8 cellular contexts compared by ENCODE assay signal in the genomic region with DNA sequence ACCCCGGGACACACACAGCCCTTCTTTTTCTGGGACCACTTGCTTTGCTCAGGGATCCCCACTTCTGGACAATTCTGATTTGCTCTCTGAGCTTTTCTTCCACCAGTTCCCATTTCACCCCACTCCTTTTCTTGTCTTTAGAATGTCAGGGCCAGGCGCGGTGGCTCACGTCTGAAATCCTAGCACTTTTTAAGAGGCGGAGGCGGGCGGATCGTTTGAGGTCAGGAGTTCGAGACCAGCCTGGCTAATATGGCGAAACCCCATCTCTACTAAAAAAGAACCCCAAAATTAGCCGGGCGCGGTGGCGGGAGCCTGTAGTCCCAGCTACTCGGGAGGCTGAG. TPM values are rescaled to one million over a fixed set of nuclear protein-coding genes. Genes with fewer than 3 reads are reported as not detected.
DNase-seq lines count a peak whose midpoint lies in the region; ATAC-seq and TF ChIP-seq lines count a peak whose summit lies in the region.

No MANE protein-coding gene starts in this region.

- peak overlapping the region in 1 of 2 experiments; percentile 80; a peak in 2 of 4 replicates for H4K8ac ChIP-seq in IMR-90 (ENCODE audit: low read depth in 2 of 2, low read length in 2 of 2)

- H3K4me1 ChIP-seq in IMR-90 (ENCODE audit: control insufficient read depth, insufficient read depth, low read length) = no peaks in the 10 kb centered on the region

- H3K27me3 ChIP-seq in IMR-90 (ENCODE audit: control insufficient read depth, insufficient read depth, low read length) = no peaks in the 10 kb centered on the region

- H3K36me3 ChIP-seq in IMR-90 (ENCODE audit: control insufficient read depth, insufficient read depth, low read length) = no peaks in the 10 kb centered on the region

- ATAC-seq in IMR-90 (ENCODE audit: low read depth) (no peak), HG03565 (IDR thresholded peaks at IDR 0.05; ENCODE audit: unreplicated experiment) (no peak)
- ATAC-seq in activated naive CD8-positive, alpha-beta T cell treated with anti-CD3 and anti-CD28 coated beads, Interleukin-2, amount 10 ng/mL, durations not matched to agents 7 days and 5 days (ENCODE audit: low read depth) = no peak
- no peak for ATAC-seq in stimulated activated effector memory CD8-positive, alpha-beta T cell treated with anti-CD3 and anti-CD28 coated beads, Interleukin-12 subunit alpha, Interleukin-12 subunit beta, amount 100 ng/mL, for 72 hours

- H3K4me3 ChIP-seq in AG10803 (ENCODE audit: low read length) (peak overlapping the region; percentile 86), IMR-90 (ENCODE audit: insufficient read depth, low read depth, low read length) (peak overlapping the region; percentile 94)

- CTCF ChIA-PET in IMR-90 (lab: Yijun Ruan, JAX) = interaction anchor here (0.7 kb wide), 1 partner anchor 410 kb away, joined by 6 read pairs; no protein-coding TSS in a partner anchor

- no peak for TF ChIP-seq POLR2A in IMR-90 (IDR thresholded peaks at IDR 0.05; ENCODE audit: low read depth, low read length)

- H3K23ac ChIP-seq in IMR-90 (ENCODE audit: low read depth, low read length) = peak overlapping the region; percentile 92

- POLR2A ChIA-PET in IMR-90 (lab: Charles Lee; ENCODE audit: unreplicated experiment) = interaction anchor here (0.6 to 1.2 kb wide), 2 partner anchors 8 to 61 kb away, joined by 3 to 4 read pairs; no protein-coding TSS in a partner anchor
- POLR2A ChIA-PET in activated naive CD8-positive, alpha-beta T cell treated with anti-CD3 and anti-CD28 coated beads, Interleukin-2, amount 10 ng/mL, durations not matched to agents 7 days and 5 days (lab: Charles Lee) = interaction anchor here (1.0 to 1.6 kb wide), 2 partner anchors 49 to 948 kb away, joined by 5 to 6 read pairs; partner anchors contain the start of genes MRPL47, NDUFB5 and TTC14

- H3K4me2 ChIP-seq in IMR-90 (ENCODE audit: low read depth, low read length) = peak overlapping the region; percentile 61

- no peak for TF ChIP-seq RAD21 in IMR-90 (IDR thresholded peaks at IDR 0.05; ENCODE audit: low read length)

- H3K27ac Mint-ChIP-seq in activated naive CD8-positive, alpha-beta T cell treated with anti-CD3 and anti-CD28 coated beads, Interleukin-2, amount 10 ng/mL, durations not matched to agents 7 days and 5 days = peak overlapping the region; percentile 86
- H3K27ac Mint-ChIP-seq in stimulated activated effector memory CD8-positive, alpha-beta T cell treated with anti-CD3 and anti-CD28 coated beads, Interleukin-12 subunit alpha, Interleukin-12 subunit beta, amount 100 ng/mL, for 72 hours = peak overlapping the region; percentile 93

- H3K14ac ChIP-seq in IMR-90 (replicated peaks; ENCODE audit: low read depth, low read length) = peak overlapping the region; percentile 89

- peak overlapping the region; percentile 88 for H3K9ac ChIP-seq in IMR-90 (ENCODE audit: low read depth, low read length)

- intact Hi-C loops in IMR-90 (cut with micrococcal nuclease) = loop anchor here (5.0 kb wide), 1 partner anchor 59 kb away; no protein-coding TSS in a partner anchor

- no peak overlapping the region for H4K5ac ChIP-seq in IMR-90 (ENCODE audit: low read depth, low read length)

- H3K4me1 Mint-ChIP-seq in activated naive CD8-positive, alpha-beta T cell treated with anti-CD3 and anti-CD28 coated beads, Interleukin-2, amount 10 ng/mL, durations not matched to agents 7 days and 5 days = peaks cover 26% of the 10 kb centered on the region
- H3K4me1 Mint-ChIP-seq in stimulated activated effector memory CD8-positive, alpha-beta T cell treated with anti-CD3 and anti-CD28 coated beads, Interleukin-12 subunit alpha, Interleukin-12 subunit beta, amount 100 ng/mL, for 72 hours = peaks cover 12% of the 10 kb centered on the region

- peaks cover 9% of the 10 kb centered on the region for H3K9me1 ChIP-seq in IMR-90 (ENCODE audit: insufficient read depth, low read length)

- no peak for TF ChIP-seq CTCF in AG10803 (conservative IDR thresholded peaks at IDR 0.05; ENCODE audit: low read length)
- TF ChIP-seq CTCF in IMR-90 (conservative IDR thresholded peaks at IDR 0.05; ENCODE audit: low read depth, low read length) = no peak

- no CpG with 5 or more reads among the region's 15 CpGs for WGBS in IMR-90 (ENCODE audit: extremely low coverage in 2 of 2, insufficient read length in 1 of 2), 2 experiments

- in situ Hi-C loops in IMR-90 (cut with MboI; ENCODE audit: low sequenced_read_pairs) = no loop called here

- peak overlapping the region; percentile 76 for H2BK5ac ChIP-seq in IMR-90 (ENCODE audit: low read depth, low read length, poor library complexity, severe bottlenecking)

- H3K27ac ChIP-seq in IMR-90 (ENCODE audit: insufficient read depth, low read length) = peak overlapping the region; percentile 91

- no peak for DNase-seq in AG10803 (ENCODE audit: low read depth)
- DNase-seq in IMR-90 = no peak
- no peak for DNase-seq in activated naive CD8-positive, alpha-beta T cell treated with anti-CD3 and anti-CD28 coated beads, Interleukin-2, amount 10 ng/mL, durations not matched to agents 7 days and 5 days
- peak; percentile 44 for DNase-seq in iris pigment epithelial cell (ENCODE audit: low read depth)
- no peak for DNase-seq in stimulated activated effector memory CD8-positive, alpha-beta T cell treated with anti-CD3 and anti-CD28 coated beads, Interleukin-12 subunit alpha, Interleukin-12 subunit beta, amount 100 ng/mL, for 72 hours (ENCODE audit: low spot score in 2 of 2)
- no peak for DNase-seq in amniotic stem cell (lab: John Stamatoyannopoulos, UW)
- DNase-seq in putamen (ENCODE audit: low spot score) = no peak

- H3K9me3 ChIP-seq in IMR-90 (ENCODE audit: control insufficient read depth, insufficient read depth, low read length) = no peaks in the 10 kb centered on the region

- peak overlapping the region; percentile 19; the same call in 1 of the 2 replicates for H2BK120ac ChIP-seq in IMR-90 (ENCODE audit: low read depth, low read length)

- peak overlapping the region; percentile 31 for H4K91ac ChIP-seq in IMR-90 (ENCODE audit: insufficient read depth, low read depth, low read length)

- H3K36me3 Mint-ChIP-seq in activated naive CD8-positive, alpha-beta T cell treated with anti-CD3 and anti-CD28 coated beads, Interleukin-2, amount 10 ng/mL, durations not matched to agents 7 days and 5 days = peaks cover 3% of the 10 kb centered on the region
- H3K36me3 Mint-ChIP-seq in stimulated activated effector memory CD8-positive, alpha-beta T cell treated with anti-CD3 and anti-CD28 coated beads, Interleukin-12 subunit alpha, Interleukin-12 subunit beta, amount 100 ng/mL, for 72 hours = no peaks in the 10 kb centered on the region

- no peak overlapping the region for H2BK15ac ChIP-seq in IMR-90 (ENCODE audit: low read depth, low read length)

- peak overlapping the region; percentile 10; the same call in 1 of the 2 replicates for H3K18ac ChIP-seq in IMR-90 (ENCODE audit: low read depth, low read length)

- BruUV-seq in IMR-90 (replicated peaks; lab: Mats Ljungman, UMichigan) = no TSS peak

- H2AK9ac ChIP-seq in IMR-90 (replicated peaks; ENCODE audit: low read depth, low read length, poor library complexity) = peak overlapping the region; percentile 87

- H3K4ac ChIP-seq in IMR-90 (ENCODE audit: low read depth, low read length) = peak overlapping the region; percentile 85

- peak overlapping the region; percentile 79 for H2AK5ac ChIP-seq in IMR-90 (ENCODE audit: low read depth, low read length)

- H3K27me3 Mint-ChIP-seq in activated naive CD8-positive, alpha-beta T cell treated with anti-CD3 and anti-CD28 coated beads, Interleukin-2, amount 10 ng/mL, durations not matched to agents 7 days and 5 days = peaks cover 14% of the 10 kb centered on the region

- peak overlapping the region; percentile 99 for H2AFZ ChIP-seq in IMR-90 (replicated peaks; ENCODE audit: low read length, poor library complexity)

- peak overlapping the region; percentile 84; the same call in 1 of the 2 replicates for H3K56ac ChIP-seq in IMR-90 (ENCODE audit: extremely low read depth, insufficient read depth, low read length)

- no peaks in the 10 kb centered on the region for H3K9me3 Mint-ChIP-seq in activated naive CD8-positive, alpha-beta T cell treated with anti-CD3 and anti-CD28 coated beads, Interleukin-2, amount 10 ng/mL, durations not matched to agents 7 days and 5 days
- no peaks in the 10 kb centered on the region for H3K9me3 Mint-ChIP-seq in stimulated activated effector memory CD8-positive, alpha-beta T cell treated with anti-CD3 and anti-CD28 coated beads, Interleukin-12 subunit alpha, Interleukin-12 subunit beta, amount 100 ng/mL, for 72 hours

- H4K20me1 ChIP-seq in IMR-90 (ENCODE audit: insufficient read depth, low read length) = peaks cover 27% of the 10 kb centered on the region

- H3K4me3 Mint-ChIP-seq in activated naive CD8-positive, alpha-beta T cell treated with anti-CD3 and anti-CD28 coated beads, Interleukin-2, amount 10 ng/mL, durations not matched to agents 7 days and 5 days = peak overlapping the region; percentile 96
- H3K4me3 Mint-ChIP-seq in stimulated activated effector memory CD8-positive, alpha-beta T cell treated with anti-CD3 and anti-CD28 coated beads, Interleukin-12 subunit alpha, Interleukin-12 subunit beta, amount 100 ng/mL, for 72 hours = peak overlapping the region; percentile 94

- H2BK20ac ChIP-seq in IMR-90 (ENCODE audit: low read depth, low read length) = no peak overlapping the region

- H3K79me1 ChIP-seq in IMR-90 (ENCODE audit: low read depth in 1 of 2, low read length in 2 of 2) = peaks cover 27 to 46% of the 10 kb centered on the region in 2 experiments

- dilution Hi-C loops in IMR-90 (cut with HindIII; ENCODE audit: low sequenced_read_pairs, unreplicated experiment) = no loop called here

RNA-seq across cellular contexts. Expression of gene USP13, which starts 0.9 kb away (rescaled TPM):
- total RNA-seq in IMR-90 (2012; rRNA removed) = 16.1 and 18.1 TPM in 2 replicates
- 8.4 and 9.2 TPM in 2 replicates for polyA plus RNA-seq in IMR-90 (2012; rRNA removed)
- polyA plus RNA-seq in IMR-90 (2012; cell fraction: cytosol; rRNA removed) = 2.4 and 4.5 TPM in 2 replicates
- polyA plus RNA-seq in IMR-90 (2012; cell fraction: nucleus; rRNA removed; ENCODE audit: low replicate concordance) = 1.5 and 6.2 TPM in 2 replicates
- 1 to 10 TPM; 7.1 to 8.4 TPM for total RNA-seq in activated naive CD8-positive, alpha-beta T cell treated with anti-CD3 and anti-CD28 coated beads, Interleukin-2, amount 10 ng/mL, durations not matched to agents 7 days and 5 days

RNA-seq across cellular contexts. Expression of gene NDUFB5, which starts 49.2 kb away (rescaled TPM):
- total RNA-seq in IMR-90 (2012; rRNA removed) = 17.2 and 40.0 TPM in 2 replicates
- polyA plus RNA-seq in IMR-90 (2012; rRNA removed) = 22.6 and 29.3 TPM in 2 replicates
- polyA plus RNA-seq in IMR-90 (2012; cell fraction: cytosol; rRNA removed) = 5.9 and 9.1 TPM in 2 replicates
- 2.1 and 18.2 TPM in 2 replicates for polyA plus RNA-seq in IMR-90 (2012; cell fraction: nucleus; rRNA removed; ENCODE audit: low replicate concordance)
- total RNA-seq in activated naive CD8-positive, alpha-beta T cell treated with anti-CD3 and anti-CD28 coated beads, Interleukin-2, amount 10 ng/mL, durations not matched to agents 7 days and 5 days = 10 to 100 TPM; 80.7 to 89.1 TPM

RNA-seq across cellular contexts. Expression of gene MRPL47, which starts 49.3 kb away (rescaled TPM):
- total RNA-seq in IMR-90 (2012; rRNA removed) = 41.4 and 47.2 TPM in 2 replicates
- 43.3 and 43.7 TPM in 2 replicates for polyA plus RNA-seq in IMR-90 (2012; rRNA removed)
- polyA plus RNA-seq in IMR-90 (2012; cell fraction: cytosol; rRNA removed) = 6.6 and 12.2 TPM in 2 replicates
- 1.0 and 16.5 TPM in 2 replicates for polyA plus RNA-seq in IMR-90 (2012; cell fraction: nucleus; rRNA removed; ENCODE audit: low replicate concordance)
- 10 to 100 TPM; 30.1 to 30.4 TPM for total RNA-seq in activated naive CD8-positive, alpha-beta T cell treated with anti-CD3 and anti-CD28 coated beads, Interleukin-2, amount 10 ng/mL, durations not matched to agents 7 days and 5 days
